11 cellular contexts compared by ENCODE assay signal in the genomic region with DNA sequence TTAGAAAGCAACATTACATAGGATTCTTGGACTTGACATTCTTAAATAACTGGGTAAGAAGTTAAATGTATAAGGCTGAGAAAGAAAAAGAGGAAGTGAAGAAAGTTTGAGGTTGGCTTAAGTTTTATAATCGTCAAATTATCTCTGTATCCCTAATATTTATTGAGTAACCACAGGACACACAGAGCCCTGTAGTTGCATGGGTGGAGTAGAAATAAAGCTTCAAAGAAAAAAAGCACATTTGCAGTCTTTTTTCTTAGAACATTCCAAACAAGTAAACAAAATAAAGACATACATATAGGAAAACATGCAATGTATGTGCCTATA.
DNase-seq lines count a peak whose midpoint lies in the region; ATAC-seq and TF ChIP-seq lines count a peak whose summit lies in the region.
"Had no signal": no experiment of that assay in that cellular context is flagged by ENCODE, and none has a peak within 500 bp of the region (broad histone marks: within the 10 kb centered on the region; RNA-seq: fewer than 3 reads in every experiment).

No MANE protein-coding gene starts in this region.

- H3K4me1 ChIP-seq in A673 (ENCODE audit: insufficient read depth, low read length, poor library complexity, severe bottlenecking) = no peaks in the 10 kb centered on the region
- H3K4me1 ChIP-seq: parathyroid adenoma, thyroid gland had no signal

- H3K27me3 ChIP-seq in A673 (replicated peaks; ENCODE audit: insufficient read depth, low read depth, low read length, poor library complexity) = no peaks in the 10 kb centered on the region
- H3K27me3 ChIP-seq: thyroid gland had no signal

- POLR2A ChIA-PET in A673 (lab: Charles Lee; ENCODE audit: low non-redundant PET) = no interaction called here

- BruUV-seq in A673 (replicated peaks; lab: Mats Ljungman, UMichigan) = no TSS peak

- peak; percentile 41 for DNase-seq in SKM-1 (lab: John Stamatoyannopoulos, UW; ENCODE audit: unreplicated experiment)
- DNase-seq in NCI-H1694 (lab: John Stamatoyannopoulos, UW) = no peak
- DNase-seq in A673 (ENCODE audit: low spot score) = no peak
- no peak for DNase-seq in NCI-H1105 treated with DMSO at 0.1 percent for 48 hours (lab: John Stamatoyannopoulos, UW)
- no peak for DNase-seq in COLO668 (lab: John Stamatoyannopoulos, UW; ENCODE audit: unreplicated experiment)
- DNase-seq: left cardiac atrium, thyroid gland had no signal

- ATAC-seq in GM18517 (IDR thresholded peaks at IDR 0.05; ENCODE audit: unreplicated experiment) (peak; percentile 91), GM21447 (IDR thresholded peaks at IDR 0.05; ENCODE audit: unreplicated experiment) (peak; percentile 61), HG03139 (IDR thresholded peaks at IDR 0.05; ENCODE audit: unreplicated experiment) (peak; percentile 53)

- no peaks in the 10 kb centered on the region for H3K9me3 ChIP-seq in A673 (ENCODE audit: low read depth, low read length, poor library complexity, severe bottlenecking)
- H3K9me3 ChIP-seq: thyroid gland had no signal

- CTCF ChIA-PET in A673 (lab: Charles Lee) = no interaction called here

- H3K4me3 ChIP-seq in A673 (ENCODE audit: low read depth, low read length, poor library complexity, severe bottlenecking) = no peak overlapping the region
- H3K4me3 ChIP-seq: thyroid gland had no signal

- TF ChIP-seq CTCF in A673 (conservative IDR thresholded peaks at IDR 0.05; ENCODE audit: low read depth, low read length) = no peak

- no peaks in the 10 kb centered on the region for H3K36me3 ChIP-seq in A673 (ENCODE audit: insufficient read depth, low read length, poor library complexity, severe bottlenecking)
- H3K36me3 ChIP-seq: thyroid gland had no signal

- intact Hi-C loops in A673 (cut with micrococcal nuclease; ENCODE audit: unreplicated experiment) = no loop called here

- no peak overlapping the region for H3K27ac ChIP-seq in A673 (ENCODE audit: low read depth, low read length, poor library complexity, severe bottlenecking)
- H3K27ac ChIP-seq: parathyroid adenoma, thyroid gland had no signal
